1 cellular context compared by ENCODE assay signal in genomic region chr14:61933021-61933420, GRCh38.
TF ChIP-seq lines count a peak whose summit lies in the region.

No MANE protein-coding gene starts in this region.

TF ChIP-seq in GM23338, 12 proteins besides CTCF, POLR2A, EP300 and RAD21 (continued from another document):
- TF ChIP-seq ZNF462 (CRISPR knock-in tag; IDR thresholded peaks at IDR 0.05) = no peak
